In the genomic region with DNA sequence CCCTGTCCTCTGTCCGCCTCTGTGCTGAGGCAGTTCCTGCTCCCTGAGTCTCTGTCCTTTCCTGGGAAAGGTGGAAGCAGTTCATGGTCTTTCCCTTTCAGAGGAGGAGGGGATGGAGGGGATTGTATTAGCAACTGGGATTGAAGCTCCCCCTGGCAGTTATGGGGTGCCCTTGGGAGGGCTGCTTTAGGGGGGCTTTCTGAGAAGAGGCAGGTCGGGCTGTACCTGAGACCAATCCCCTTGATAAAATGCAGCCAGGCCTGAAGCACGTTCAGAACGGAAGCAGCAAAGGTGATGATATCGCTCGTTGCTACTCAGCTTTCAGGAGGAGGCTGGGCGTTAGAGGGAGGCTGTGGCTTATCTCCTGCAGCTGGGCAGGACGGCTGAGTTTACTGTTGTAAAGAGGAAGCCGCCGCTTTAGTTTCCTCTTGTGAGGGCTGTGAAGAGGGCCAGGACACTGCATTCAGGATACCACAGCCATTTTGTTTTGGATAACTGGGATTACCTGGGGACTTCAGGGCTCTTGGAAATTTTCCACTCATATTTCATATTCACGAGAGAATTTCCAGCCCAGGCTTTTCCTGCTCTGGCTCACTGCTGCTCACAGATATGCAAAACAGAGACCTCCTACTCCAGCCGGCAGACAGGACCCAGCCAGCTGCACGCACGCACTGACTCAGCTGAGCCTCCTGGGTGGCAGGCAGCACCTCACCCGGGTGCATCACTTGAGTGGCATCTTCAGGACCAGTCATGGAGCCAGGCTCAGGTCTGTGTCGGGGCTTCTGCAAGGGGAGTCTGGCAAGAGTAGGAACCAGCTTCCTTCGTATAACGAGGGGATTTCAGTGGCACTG, we compare ENCODE assay signal across 8 cellular contexts. TPM values are rescaled to one million over a fixed set of nuclear protein-coding genes. Genes with fewer than 3 reads are reported as not detected.
A peak's percentile ranks its signal among the peaks of the same experiment; 100 is the strongest.
DNase-seq lines count a peak whose midpoint lies in the region; ATAC-seq and TF ChIP-seq lines count a peak whose summit lies in the region.

No MANE protein-coding gene starts in this region.

- intact Hi-C loops in dorsolateral prefrontal cortex (cut with DNase I) (loop anchor here in 1 of 2 donors (10.0 kb wide), 1 partner anchor 59 kb away; no protein-coding TSS in a partner anchor), mucosa of descending colon (cut with DNase I, micrococcal nuclease) (no loop called here)

- no peaks in the 10 kb centered on the region for H3K9me3 ChIP-seq in mucosa of descending colon

- no peaks in the 10 kb centered on the region for H3K36me3 ChIP-seq in mucosa of descending colon (ENCODE audit: low read depth)

- ATAC-seq in GM18868 (IDR thresholded peaks at IDR 0.05; ENCODE audit: unreplicated experiment) (peak; percentile 52), HG03066 (IDR thresholded peaks at IDR 0.05; ENCODE audit: low read depth, unreplicated experiment) (peak; percentile 49), mucosa of descending colon (peak; percentile 81)

- TF ChIP-seq CTCF in dorsolateral prefrontal cortex (IDR thresholded peaks at IDR 0.05 in 54 of 56, conservative IDR thresholded peaks at IDR 0.05 in 2 of 56; ENCODE audit: low read depth in 1 of 56, partially characterized antibody in 56 of 56) (no peak), mucosa of descending colon (IDR thresholded peaks at IDR 0.05) (no peak)

- H3K27me3 ChIP-seq in dorsolateral prefrontal cortex = no peaks in the 10 kb centered on the region

- H3K4me3 ChIP-seq in dorsolateral prefrontal cortex (peak overlapping the region; percentile 1 to 67 (median 45)), mucosa of descending colon (peak overlapping the region; percentile 3)

- H3K27ac ChIP-seq in dorsolateral prefrontal cortex = peak overlapping the region; percentile 63 to 100 (median 94)

- H3K4me1 ChIP-seq in mucosa of descending colon (ENCODE audit: low read depth) = peaks cover 10% of the 10 kb centered on the region

- DNase-seq in AG08395 (ENCODE audit: low spot score) (peak; percentile 72), NCI-H226 (peak; percentile 85), dorsolateral prefrontal cortex (peak in 6 of 10 donors; percentile 50 to 84 (median 66)), mucosa of descending colon (peak; percentile 68 to 83 (median 81))
- peak; percentile 87 for DNase-seq in activated CD4-positive, alpha-beta T cell treated with anti-CD3 and anti-CD28 coated beads, Interleukin-2, amount 10 ng/mL, durations not matched to agents 7 days and 5 days
- peak; percentile 60 for DNase-seq in stimulated activated CD8-positive, alpha-beta memory T cell treated with anti-CD3 and anti-CD28 coated beads, Interleukin-4, amount 100 ng/mL, for 24 hours (ENCODE audit: low read depth)

- peak overlapping the region; percentile 85 for H3K4me3 Mint-ChIP-seq in activated CD4-positive, alpha-beta T cell treated with anti-CD3 and anti-CD28 coated beads, Interleukin-2, amount 10 ng/mL, durations not matched to agents 7 days and 5 days

- POLR2A ChIA-PET in activated CD4-positive, alpha-beta T cell treated with anti-CD3 and anti-CD28 coated beads, Interleukin-2, amount 10 ng/mL, durations not matched to agents 7 days and 5 days (lab: Charles Lee) = no interaction called here

- H3K27ac Mint-ChIP-seq in activated CD4-positive, alpha-beta T cell treated with anti-CD3 and anti-CD28 coated beads, Interleukin-2, amount 10 ng/mL, durations not matched to agents 7 days and 5 days = peak overlapping the region; percentile 93

- peaks cover 6% of the 10 kb centered on the region for H3K36me3 Mint-ChIP-seq in activated CD4-positive, alpha-beta T cell treated with anti-CD3 and anti-CD28 coated beads, Interleukin-2, amount 10 ng/mL, durations not matched to agents 7 days and 5 days (ENCODE audit: low read depth)

- peaks cover 74% of the 10 kb centered on the region for H3K4me1 Mint-ChIP-seq in activated CD4-positive, alpha-beta T cell treated with anti-CD3 and anti-CD28 coated beads, Interleukin-2, amount 10 ng/mL, durations not matched to agents 7 days and 5 days

- H3K27me3 Mint-ChIP-seq in activated CD4-positive, alpha-beta T cell treated with anti-CD3 and anti-CD28 coated beads, Interleukin-2, amount 10 ng/mL, durations not matched to agents 7 days and 5 days = no peaks in the 10 kb centered on the region

- CTCF ChIA-PET in activated CD4-positive, alpha-beta T cell treated with anti-CD3 and anti-CD28 coated beads, Interleukin-2, amount 10 ng/mL, durations not matched to agents 7 days and 5 days (lab: Charles Lee) = interaction anchor here (1.8 to 5.9 kb wide), 5 partner anchors 10 to 85 kb away, joined by 4 to 50 read pairs (median 7); partner anchors contain the start of gene RNF141

- H3K9me3 Mint-ChIP-seq in activated CD4-positive, alpha-beta T cell treated with anti-CD3 and anti-CD28 coated beads, Interleukin-2, amount 10 ng/mL, durations not matched to agents 7 days and 5 days = no peaks in the 10 kb centered on the region

RNA-seq across cellular contexts. Expression of gene AMPD3, which starts 0.8 kb away (rescaled TPM):
- total RNA-seq in activated CD4-positive, alpha-beta T cell treated with anti-CD3 and anti-CD28 coated beads, Interleukin-2, amount 10 ng/mL, durations not matched to agents 7 days and 5 days = 10 to 100 TPM; 20.3 to 20.8 TPM
- total RNA-seq in dorsolateral prefrontal cortex = 10 to 100 TPM; 14.7 to 74.3 (median 28.6) TPM
- 10 to 100 TPM in 2 of 3 donors, 1 to 10 TPM in 1; 7.2 to 16.2 (median 10.6) TPM for total RNA-seq in mucosa of descending colon

Comparison
In these comparisons a context has a peak if more than half of its experiments do, and no peak if none do; other contexts are left out.
1. Peak in every context shown above with its lines: DNase-seq, ATAC-seq, H3K4me3 ChIP-seq and H3K27ac ChIP-seq.